14 cellular contexts compared by ENCODE assay signal in genomic region chr16:28910046-28911031, GRCh38. TPM values are rescaled to one million over a fixed set of nuclear protein-coding genes. Genes with fewer than 3 reads are reported as not detected.
A peak's percentile ranks its signal among the peaks of the same experiment; 100 is the strongest.
DNase-seq lines count a peak whose midpoint lies in the region; ATAC-seq and TF ChIP-seq lines count a peak whose summit lies in the region.
"Had no signal": no experiment of that assay in that cellular context is flagged by ENCODE, and none has a peak within 500 bp of the region (broad histone marks: within the 10 kb centered on the region; RNA-seq: fewer than 3 reads in every experiment).

No MANE protein-coding gene starts in this region.

- no peak overlapping the region for H3K23ac ChIP-seq in mesendoderm (ENCODE audit: low read length)

- WGBS in mesendoderm (ENCODE audit: extremely low coverage, insufficient coverage, low lambda C conversion rate) = no CpG with 5 or more reads among the region's 19 CpGs

- H3K56ac ChIP-seq in mesendoderm (ENCODE audit: low read length) = no peak overlapping the region

- no peak overlapping the region for H3K18ac ChIP-seq in mesendoderm (ENCODE audit: low read length)

- ATAC-seq in GM18858 (IDR thresholded peaks at IDR 0.05; ENCODE audit: unreplicated experiment) (no peak), GM21390 (IDR thresholded peaks at IDR 0.05; ENCODE audit: unreplicated experiment) (no peak)

- H4K8ac ChIP-seq in mesendoderm (ENCODE audit: low read depth, low read length) = no peak overlapping the region

- H3K4me1 ChIP-seq in mesendoderm (ENCODE audit: control insufficient read depth, low read depth, low read length) (no peaks in the 10 kb centered on the region), left ventricle myocardium inferior (no peaks in the 10 kb centered on the region)
- H3K4me1 ChIP-seq: suprapubic skin had no signal

- no peak overlapping the region for H3K4me3 ChIP-seq in mesendoderm (ENCODE audit: low read length)
- no peak overlapping the region for H3K4me3 ChIP-seq in left ventricle myocardium inferior
- H3K4me3 ChIP-seq: suprapubic skin had no signal

- no peak overlapping the region for H2BK120ac ChIP-seq in mesendoderm (ENCODE audit: low read depth, low read length)

- no peak overlapping the region for H3K9ac ChIP-seq in mesendoderm (ENCODE audit: low read length)

- no peaks in the 10 kb centered on the region for H3K79me2 ChIP-seq in mesendoderm (ENCODE audit: control insufficient read depth, insufficient read depth, low read length)

- H3K27me3 ChIP-seq in mesendoderm (ENCODE audit: insufficient read depth, low read length, poor library complexity) (no peaks in the 10 kb centered on the region), left ventricle myocardium inferior (ENCODE audit: low read depth) (no peaks in the 10 kb centered on the region)
- H3K27me3 ChIP-seq: suprapubic skin had no signal

- no peak overlapping the region for H2BK5ac ChIP-seq in mesendoderm (ENCODE audit: low read length)

- intact Hi-C loops in left ventricle myocardium inferior (cut with micrococcal nuclease) = no loop called here

- H3K36me3 ChIP-seq in mesendoderm (ENCODE audit: control insufficient read depth, insufficient read depth, low read length) = no peaks in the 10 kb centered on the region
- peaks cover 93% of the 10 kb centered on the region for H3K36me3 ChIP-seq in left ventricle myocardium inferior

- DNase-seq in DMS79 treated with DMSO at 0.1 percent for 48 hours (lab: John Stamatoyannopoulos, UW) (peak; percentile 60), HPDE6-E6E7 (ENCODE audit: extremely low spot score) (peak; percentile 37), RKO (ENCODE audit: low spot score) (peak; percentile 67), mesendoderm (peak; percentile 9), left ventricle myocardium inferior (no peak)
- DNase-seq: cerebellar nuclear complex; DND-41; Karpas-422; posterior cingulate gyrus; stimulated activated CD4-positive, alpha-beta T cell treated with anti-CD3 and anti-CD28 coated beads, Interleukin-2, amount 100 ng/mL, for 48 hours had no signal

- no peaks in the 10 kb centered on the region for H3K79me1 ChIP-seq in mesendoderm (ENCODE audit: low read length)

- no peak overlapping the region for H2BK15ac ChIP-seq in mesendoderm (replicated peaks; ENCODE audit: low read depth)

- H3K4ac ChIP-seq in mesendoderm (ENCODE audit: low read depth, low read length) = no peak overlapping the region

- H2AK5ac ChIP-seq in mesendoderm (ENCODE audit: low read length) = no peak overlapping the region

- H3K4me2 ChIP-seq in mesendoderm (ENCODE audit: low read length) = no peak overlapping the region

- H3K9me3 ChIP-seq in left ventricle myocardium inferior (replicated peaks) = no peaks in the 10 kb centered on the region
- H3K9me3 ChIP-seq: suprapubic skin had no signal

- no peak overlapping the region for H3K27ac ChIP-seq in mesendoderm (ENCODE audit: low read depth, low read length)
- no peak overlapping the region for H3K27ac ChIP-seq in left ventricle myocardium inferior (replicated peaks)
- H3K27ac ChIP-seq: suprapubic skin had no signal

- no peak for TF ChIP-seq CTCF in left ventricle myocardium inferior (IDR thresholded peaks at IDR 0.05; ENCODE audit: borderline replicate concordance)

- no peak overlapping the region for H4K5ac ChIP-seq in mesendoderm (ENCODE audit: low read length)

RNA-seq across cellular contexts. Expression of gene RABEP2, which starts 14.7 kb away (rescaled TPM):
- 7.2 TPM for polyA plus RNA-seq in mesendoderm (2013, experiment 1 of 2)
- polyA plus RNA-seq in mesendoderm (2013, experiment 2 of 2) = 6.6 TPM
- 17.7 TPM for total RNA-seq in left ventricle myocardium inferior

RNA-seq across cellular contexts. Expression of gene CD19, which starts 21.4 kb away (rescaled TPM):
- 0.46 TPM for polyA plus RNA-seq in mesendoderm (2013, experiment 1 of 2)
- polyA plus RNA-seq in mesendoderm (2013, experiment 2 of 2) = 0.39 TPM
- total RNA-seq in left ventricle myocardium inferior = not detected

RNA-seq across cellular contexts. Expression of gene ATP2A1, which starts 32.1 kb away (rescaled TPM):
- polyA plus RNA-seq in mesendoderm (2013, experiment 1 of 2) = 0.44 TPM
- polyA plus RNA-seq in mesendoderm (2013, experiment 2 of 2) = 1.0 TPM
- 0.38 TPM for total RNA-seq in left ventricle myocardium inferior
- total RNA-seq: frontal cortex had no signal

RNA-seq across cellular contexts. Expression of gene NFATC2IP, which starts 40.4 kb away (rescaled TPM):
- polyA plus RNA-seq in mesendoderm (2013, experiment 1 of 2) = 28.9 TPM
- 29.8 TPM for polyA plus RNA-seq in mesendoderm (2013, experiment 2 of 2)
- 18.1 TPM for total RNA-seq in left ventricle myocardium inferior

RNA-seq across cellular contexts. Expression of gene SH2B1, which starts 46.7 kb away (rescaled TPM):
- 12.7 TPM for polyA plus RNA-seq in mesendoderm (2013, experiment 1 of 2)
- 12.5 TPM for polyA plus RNA-seq in mesendoderm (2013, experiment 2 of 2)
- 48.5 TPM for total RNA-seq in left ventricle myocardium inferior
